In genomic region chr7:106283831-106284515, GRCh38 we compare ENCODE assay signal across 8 cellular contexts. TPM values are rescaled to one million over a fixed set of nuclear protein-coding genes. Genes with fewer than 3 reads are reported as not detected.
DNase-seq lines count a peak whose midpoint lies in the region; ATAC-seq, FAIRE-seq and TF ChIP-seq lines count a peak whose summit lies in the region.

No MANE protein-coding gene starts in this region.

- DNase-seq in Ammon's horn (ENCODE audit: low spot score) (peak; percentile 64), RWPE1 (ENCODE audit: low spot score) (peak; percentile 14), cardiac septum (ENCODE audit: low spot score) (peak; percentile 81), pancreas (peak; percentile 42 to 82 (median 64))
- peak; percentile 3 for DNase-seq in activated naive CD8-positive, alpha-beta T cell treated with anti-CD3 and anti-CD28 coated beads, Interleukin-2, amount 50 U/mL, for 16 hours (ENCODE audit: low read depth, low spot score)

- H3K36me3 ChIP-seq in HUES48 (ENCODE audit: control insufficient read depth, insufficient read depth, low read length) (no peaks in the 10 kb centered on the region), pancreas (no peaks in the 10 kb centered on the region), urinary bladder (ENCODE audit: insufficient read depth) (no peaks in the 10 kb centered on the region)

- 1% methylated on average over 30 to 43 of the region's 43 CpGs for WGBS in pancreas, 2 donors
- under 1% methylated on average over 42 of the region's 43 CpGs for WGBS in urinary bladder

- CTCF ChIA-PET in RWPE1 (lab: Yijun Ruan, JAX) = no interaction called here

- H3K9me3 ChIP-seq in HUES48 (ENCODE audit: control insufficient read depth, insufficient read depth, low read length) (no peaks in the 10 kb centered on the region), pancreas (no peaks in the 10 kb centered on the region)

- H3K9ac ChIP-seq in HUES48 (ENCODE audit: low read depth, low read length) = peak overlapping the region; percentile 85

- H3K4me3 ChIP-seq in HUES48 (ENCODE audit: low read depth, low read length) (peak overlapping the region; percentile 97), pancreas (peak overlapping the region; percentile 48 to 83 (median 57)), urinary bladder (ENCODE audit: low read depth, low read length) (peak overlapping the region; percentile 93)

- ATAC-seq in GM19397 (IDR thresholded peaks at IDR 0.05; ENCODE audit: unreplicated experiment) = peak; percentile 6
- peak; percentile 0 to 12 (median 7) for ATAC-seq in pancreas

- intact Hi-C loops in cardiac septum (cut with DNase I) (loop anchor here (2.0 to 10.0 kb wide), 4 partner anchors 105 to 219 kb away; no protein-coding TSS in a partner anchor), pancreas (cut with DNase I) (loop anchor here in 1 of 3 donors (5.0 kb wide), 1 partner anchor 37 kb away; no protein-coding TSS in a partner anchor)

- peak; percentile 29 for FAIRE-seq in pancreas (lab: Jason Lieb, UNC)

- H3K4me1 ChIP-seq in HUES48 (ENCODE audit: control insufficient read depth, insufficient read depth, low read length) (peaks cover 24% of the 10 kb centered on the region), pancreas (peaks cover 0 to 20% (median 8%) of the 10 kb centered on the region in 3 donors), urinary bladder (ENCODE audit: insufficient read depth) (no peaks in the 10 kb centered on the region)

- H3K27ac ChIP-seq in HUES48 (ENCODE audit: low read depth, low read length) (peak overlapping the region; percentile 95), RWPE1 (peak overlapping the region; percentile 97), pancreas (peak overlapping the region; percentile 82 to 98 (median 92)), urinary bladder (ENCODE audit: low read depth) (peak overlapping the region; percentile 96)

- no peaks in the 10 kb centered on the region for H3K27me3 ChIP-seq in HUES48 (ENCODE audit: control insufficient read depth, insufficient read depth, low read length)
- no peaks in the 10 kb centered on the region for H3K27me3 ChIP-seq in pancreas

- POLR2A ChIA-PET in RWPE1 (lab: Yijun Ruan, JAX; ENCODE audit: low non-redundant PET) = interaction anchor here (0.6 to 1.9 kb wide), 2 partner anchors 178 to 1321 kb away, joined by 3 to 7 read pairs; no protein-coding TSS in a partner anchor

- TF ChIP-seq CTCF in RWPE1 (conservative IDR thresholded peaks at IDR 0.05; ENCODE audit: low read depth) (no peak), pancreas (IDR thresholded peaks at IDR 0.05) (no peak)

RNA-seq across cellular contexts. Expression of gene NAMPT, which starts 0.8 kb away (rescaled TPM):
- 121 TPM for total RNA-seq in cardiac septum
- 100 to 1,000 TPM in 2 of 6 donors, 10 to 100 TPM in 4; 35.7 to 127 (median 67.4) TPM for total RNA-seq in pancreas
- polyA plus RNA-seq in pancreas = 10 to 100 TPM; 24.5 to 56.9 TPM
- total RNA-seq in urinary bladder = 120 TPM
- 133 TPM for polyA plus RNA-seq in urinary bladder

Comparison
In these comparisons a context has a peak if more than half of its experiments do, and no peak if none do; other contexts are left out.
1. Peak in every context shown above with its lines: DNase-seq, ATAC-seq, H3K4me3 ChIP-seq and H3K27ac ChIP-seq.
2. DNase-seq: peak in every context shown above with its lines; median percentile 81 in cardiac septum; 64 in pancreas; 64 in Ammon's horn; 14 in RWPE1; 3 in activated naive CD8-positive, alpha-beta T cell treated with anti-CD3 and anti-CD28 coated beads, Interleukin-2, amount 50 U/mL, for 16 hours.